ENCODE assay signal across 15 cellular contexts in genomic region chr6:169811521-169812256, GRCh38.
"Had no signal": no experiment of that assay in that cellular context is flagged by ENCODE, and none has a peak within 500 bp of the region (broad histone marks: within the 10 kb centered on the region; RNA-seq: fewer than 3 reads in every experiment).

No MANE protein-coding gene starts in this region.

- H3K36me3 Mint-ChIP-seq: activated naive CD8-positive, alpha-beta T cell treated with anti-CD3 and anti-CD28 coated beads, Interleukin-2, amount 10 ng/mL, durations not matched to agents 7 days and 5 days; T-cell had no signal

- H3K27me3 ChIP-seq: sigmoid colon, uterus had no signal

- H3K4me1 Mint-ChIP-seq: nephron had no signal

- DNase-seq: activated CD4-positive, alpha-beta T cell treated with anti-CD3 and anti-CD28 coated beads, Interleukin-2, amount 50 U/mL, for 4 hours; activated naive CD8-positive, alpha-beta T cell treated with anti-CD3 and anti-CD28 coated beads, Interleukin-2, amount 10 ng/mL, durations not matched to agents 7 days and 5 days; central memory CD4-positive, alpha-beta T cell; effector CD8-positive, alpha-beta T cell; head of caudate nucleus; immature natural killer cell; sigmoid colon; stimulated activated CD4-positive, alpha-beta T cell treated with anti-CD3 and anti-CD28 coated beads, Interleukin-1b, Interleukin-23, amount 100 ng/mL, for 48 hours; T-cell; T1000; uterus had no signal

- FAIRE-seq: frontal cortex had no signal

- H3K27ac ChIP-seq: coronary artery, sigmoid colon, uterus had no signal

- H3K36me3 ChIP-seq: sigmoid colon, uterus had no signal

- H3K9me3 ChIP-seq: uterus had no signal

- H3K4me3 Mint-ChIP-seq: activated naive CD8-positive, alpha-beta T cell treated with anti-CD3 and anti-CD28 coated beads, Interleukin-2, amount 10 ng/mL, durations not matched to agents 7 days and 5 days; brain; immature natural killer cell; nephron; T-cell had no signal

- H3K4me1 ChIP-seq: sigmoid colon, uterus had no signal

- H3K4me3 ChIP-seq: coronary artery, sigmoid colon, uterus had no signal

- H3K27ac Mint-ChIP-seq: activated naive CD8-positive, alpha-beta T cell treated with anti-CD3 and anti-CD28 coated beads, Interleukin-2, amount 10 ng/mL, durations not matched to agents 7 days and 5 days; brain; immature natural killer cell; nephron; T-cell had no signal
